1 cellular context compared by ENCODE assay signal in genomic region chr19:48724796-48725753, GRCh38.
TF ChIP-seq lines count a peak whose summit lies in the region.

No MANE protein-coding gene starts in this region.

TF ChIP-seq in HEK293, 187 proteins besides CTCF, POLR2A, EP300 and RAD21 (continued from another document):
- peak; percentile 61; the same call in 1 of the 2 replicates for TF ChIP-seq ZBTB10 (tag by site-specific recombination; IDR thresholded peaks at IDR 0.05)
- TF ChIP-seq GLI2 (tag by site-specific recombination; IDR thresholded peaks at IDR 0.05; ENCODE audit: borderline replicate concordance, low read depth), result no peak
- TF ChIP-seq ZNF341 (tag by site-specific recombination; IDR thresholded peaks at IDR 0.05; ENCODE audit: low read depth), result no peak
- TF ChIP-seq ATF2 (tag by site-specific recombination; IDR thresholded peaks at IDR 0.05; ENCODE audit: low read depth), result peak; percentile 49; the same call in 1 of the 2 replicates
- no peak for TF ChIP-seq ZNF624 (tag by site-specific recombination; IDR thresholded peaks at IDR 0.05)
- no peak for TF ChIP-seq ZNF600 (tag by site-specific recombination; IDR thresholded peaks at IDR 0.05)
- TF ChIP-seq ZNF114 (tag by site-specific recombination; IDR thresholded peaks at IDR 0.05), result no peak
- TF ChIP-seq SALL2 (tag by site-specific recombination; IDR thresholded peaks at IDR 0.05; ENCODE audit: borderline replicate concordance), result no peak
- TF ChIP-seq ZNF777 (tag by site-specific recombination; IDR thresholded peaks at IDR 0.05; ENCODE audit: borderline replicate concordance), result no peak
- TF ChIP-seq ZNF580 (tag by site-specific recombination; IDR thresholded peaks at IDR 0.05), result 0 out of 2 replicates have a peak, but pooled peaks have one; percentile 26
- TF ChIP-seq ZNF610 (tag by site-specific recombination; IDR thresholded peaks at IDR 0.05; ENCODE audit: borderline replicate concordance), result no peak
- peak; percentile 56 for TF ChIP-seq SP2 (tag by site-specific recombination; IDR thresholded peaks at IDR 0.05)
- TF ChIP-seq ZNF248 (tag by site-specific recombination; IDR thresholded peaks at IDR 0.05), result no peak
- no peak for TF ChIP-seq HIC1 (tag by site-specific recombination; IDR thresholded peaks at IDR 0.05)
- TF ChIP-seq OVOL3 (tag by site-specific recombination; IDR thresholded peaks at IDR 0.05), result no peak
- no peak for TF ChIP-seq SCRT2 (tag by site-specific recombination; IDR thresholded peaks at IDR 0.05)
- no peak for TF ChIP-seq ZNF174 (tag by site-specific recombination; IDR thresholded peaks at IDR 0.05)
- no peak for TF ChIP-seq PRDM2 (tag by site-specific recombination; IDR thresholded peaks at IDR 0.05; ENCODE audit: borderline replicate concordance)
- TF ChIP-seq ZNF654 (tag by site-specific recombination; IDR thresholded peaks at IDR 0.05; ENCODE audit: low read depth), result no peak
- TF ChIP-seq EGR2 (tag by site-specific recombination; IDR thresholded peaks at IDR 0.05; ENCODE audit: low read depth), result no peak
- TF ChIP-seq HOXC10 (CRISPR knock-in tag; IDR thresholded peaks at IDR 0.05), result no peak
- no peak for TF ChIP-seq PRDM4 (tag by site-specific recombination; IDR thresholded peaks at IDR 0.05)
- no peak for TF ChIP-seq ZNF571 (tag by site-specific recombination; IDR thresholded peaks at IDR 0.05)
- TF ChIP-seq ZNF350 (tag by site-specific recombination; IDR thresholded peaks at IDR 0.05), result no peak
- peak; percentile 96 for TF ChIP-seq ZNF629 (tag by site-specific recombination; IDR thresholded peaks at IDR 0.05)
- TF ChIP-seq ZNF560 (tag by site-specific recombination; IDR thresholded peaks at IDR 0.05; ENCODE audit: borderline replicate concordance), result no peak
- no peak for TF ChIP-seq ZNF169 (tag by site-specific recombination; IDR thresholded peaks at IDR 0.05)
- no peak for TF ChIP-seq ZNF555 (tag by site-specific recombination; conservative IDR thresholded peaks at IDR 0.05)
- no peak for TF ChIP-seq FEZF1 (tag by site-specific recombination; IDR thresholded peaks at IDR 0.05)
- TF ChIP-seq SP3 (tag by site-specific recombination; IDR thresholded peaks at IDR 0.05), result no peak; the same call in none of the 2 replicates
- TF ChIP-seq ZNF433 (tag by site-specific recombination; IDR thresholded peaks at IDR 0.05; ENCODE audit: low read depth), result no peak
- no peak for TF ChIP-seq SETDB1 (IDR thresholded peaks at IDR 0.05; ENCODE audit: insufficient read length, low read length)
- TF ChIP-seq ZNF157 (tag by site-specific recombination; IDR thresholded peaks at IDR 0.05), result no peak
- TF ChIP-seq PRDM1 (tag by site-specific recombination; IDR thresholded peaks at IDR 0.05), result peak; percentile 72
- no peak for TF ChIP-seq ZNF239 (tag by site-specific recombination; IDR thresholded peaks at IDR 0.05)
- TF ChIP-seq ZBTB48 (tag by site-specific recombination; IDR thresholded peaks at IDR 0.05), result no peak
- TF ChIP-seq SCRT1 (tag by site-specific recombination; IDR thresholded peaks at IDR 0.05; ENCODE audit: borderline replicate concordance), result no peak
- no peak for TF ChIP-seq ZSCAN16 (tag by site-specific recombination; IDR thresholded peaks at IDR 0.05)
- TF ChIP-seq ZNF664 (tag by site-specific recombination; IDR thresholded peaks at IDR 0.05), result no peak
- TF ChIP-seq ZNF473 (tag by site-specific recombination; IDR thresholded peaks at IDR 0.05), result no peak
- TF ChIP-seq ZNF544 (tag by site-specific recombination; IDR thresholded peaks at IDR 0.05), result no peak
- no peak for TF ChIP-seq KLF10 (tag by site-specific recombination; IDR thresholded peaks at IDR 0.05)
- no peak for TF ChIP-seq KLF17 (tag by site-specific recombination; IDR thresholded peaks at IDR 0.05)
- no peak for TF ChIP-seq GLI4 (tag by site-specific recombination; IDR thresholded peaks at IDR 0.05)
- no peak for TF ChIP-seq ZBTB44 (tag by site-specific recombination; IDR thresholded peaks at IDR 0.05)
